1 cellular context compared by ENCODE assay signal in genomic region chr14:64970776-64971451, GRCh38.
TF ChIP-seq lines count a peak whose summit lies in the region.

No MANE protein-coding gene starts in this region.

TF ChIP-seq in HepG2, 621 proteins besides CTCF, POLR2A, EP300 and RAD21:
- no peak for TF ChIP-seq SAP130 (CRISPR knock-in tag; IDR thresholded peaks at IDR 0.05; ENCODE audit: low read depth)
- no peak for TF ChIP-seq TEAD3 (CRISPR knock-in tag; optimal IDR thresholded peaks at IDR 0.05; ENCODE audit: borderline replicate concordance)
- no peak for TF ChIP-seq NBN (conservative IDR thresholded peaks at IDR 0.05)
- TF ChIP-seq ZNF558 (CRISPR knock-in tag; IDR thresholded peaks at IDR 0.05; ENCODE audit: borderline replicate concordance) = no peak
- no peak for TF ChIP-seq ZFY (CRISPR knock-in tag; IDR thresholded peaks at IDR 0.05)
- TF ChIP-seq CBX5 (CRISPR knock-in tag; IDR thresholded peaks at IDR 0.05; ENCODE audit: borderline replicate concordance) = no peak
- TF ChIP-seq GATAD1 (CRISPR knock-in tag; IDR thresholded peaks at IDR 0.05) = no peak
- no peak for TF ChIP-seq HCFC1 (IDR thresholded peaks at IDR 0.05; ENCODE audit: low read depth, low read length)
- no peak for TF ChIP-seq NFATC3 (CRISPR knock-in tag; IDR thresholded peaks at IDR 0.05)
- TF ChIP-seq HNF1A (IDR thresholded peaks at IDR 0.05; ENCODE audit: low read depth) = no peak
- no peak for TF ChIP-seq HNF1A (CRISPR knock-in tag; IDR thresholded peaks at IDR 0.05; ENCODE audit: borderline replicate concordance)
- no peak for TF ChIP-seq JUN (CRISPR knock-in tag; IDR thresholded peaks at IDR 0.05)
- TF ChIP-seq ZNF501 (CRISPR knock-in tag; IDR thresholded peaks at IDR 0.05) = no peak
- no peak for TF ChIP-seq KLF6 (CRISPR knock-in tag; IDR thresholded peaks at IDR 0.05)
- TF ChIP-seq HOXD1 (CRISPR knock-in tag; IDR thresholded peaks at IDR 0.05) = no peak
- no peak for TF ChIP-seq ZNF230 (CRISPR knock-in tag; IDR thresholded peaks at IDR 0.05)
- no peak for TF ChIP-seq RBM39 (IDR thresholded peaks at IDR 0.05; ENCODE audit: low read depth, low read length, poor library complexity, severe bottlenecking)
- no peak for TF ChIP-seq TBL1XR1 (IDR thresholded peaks at IDR 0.05; ENCODE audit: borderline replicate concordance, low read length, partially characterized antibody)
- TF ChIP-seq EHMT2 (IDR thresholded peaks at IDR 0.05; ENCODE audit: borderline replicate concordance, low read depth, low read length) = no peak
- no peak for TF ChIP-seq ATRX (CRISPR knock-in tag; IDR thresholded peaks at IDR 0.05; ENCODE audit: borderline replicate concordance)
